8 cellular contexts compared by ENCODE assay signal in genomic region chr14:95495538-95496025, GRCh38. TPM values are rescaled to one million over a fixed set of nuclear protein-coding genes. Genes with fewer than 3 reads are reported as not detected.
DNase-seq lines count a peak whose midpoint lies in the region; ATAC-seq and TF ChIP-seq lines count a peak whose summit lies in the region.

No MANE protein-coding gene starts in this region.

- POLR2A ChIA-PET in GM10248 (lab: Yijun Ruan, JAX) (interaction anchor here (0.6 kb wide), 1 partner anchor 26 kb away, joined by 9 read pairs; no protein-coding TSS in a partner anchor), HEK293T (lab: Yijun Ruan, JAX) (no interaction called here)

- H4K20me1 ChIP-seq in hepatocyte (ENCODE audit: insufficient read depth, poor library complexity, severe bottlenecking) = no peaks in the 10 kb centered on the region

- H3K79me2 ChIP-seq in hepatocyte = no peaks in the 10 kb centered on the region

- TF ChIP-seq CTCF in GM10248 (IDR thresholded peaks at IDR 0.05; ENCODE audit: control extremely low read depth, extremely low read depth, low read depth, missing control alignments) (no peak), hepatocyte (IDR thresholded peaks at IDR 0.05; ENCODE audit: poor library complexity) (no peak), WERI-Rb-1 (IDR thresholded peaks at IDR 0.05; ENCODE audit: low read depth, low read length) (no peak)

- H2AFZ ChIP-seq in hepatocyte = no peak overlapping the region

- peaks cover 42 to 43% of the 10 kb centered on the region in 2 donors for H3K4me1 ChIP-seq in muscle layer of duodenum (ENCODE audit: control insufficient read depth in 1 of 2, insufficient read depth in 2 of 2, low read length in 2 of 2)
- H3K4me1 ChIP-seq in hepatocyte (ENCODE audit: insufficient read depth) = peaks cover 37% of the 10 kb centered on the region

- no peaks in the 10 kb centered on the region for H3K36me3 ChIP-seq in muscle layer of duodenum (ENCODE audit: control insufficient read depth in 1 of 2, insufficient read depth in 2 of 2, low read length in 2 of 2)
- H3K36me3 ChIP-seq in hepatocyte (replicated peaks; ENCODE audit: insufficient read depth, low read depth) = no peaks in the 10 kb centered on the region
- no peaks in the 10 kb centered on the region for H3K36me3 ChIP-seq in WERI-Rb-1

- no peak overlapping the region for H3K4me2 ChIP-seq in hepatocyte

- H3K27me3 ChIP-seq in muscle layer of duodenum (ENCODE audit: low read depth, low read length) (no peaks in the 10 kb centered on the region), hepatocyte (no peaks in the 10 kb centered on the region), WERI-Rb-1 (ENCODE audit: insufficient read depth, low read depth, severe bottlenecking) (no peaks in the 10 kb centered on the region)

- DNase-seq in GM10248 (ENCODE audit: extremely low spot score) (peak; percentile 82), hepatocyte (ENCODE audit: low spot score) (no peak), WERI-Rb-1 (no peak), HEK293T (ENCODE audit: extremely low spot score) (no peak)
- peak; percentile 58 for DNase-seq in activated T-cell treated with anti-CD3 and anti-CD28 coated beads, Interleukin-2, amount 50 U/mL, for 24 hours

- peaks cover 35% of the 10 kb centered on the region for H3K36me3 Mint-ChIP-seq in activated T-cell treated with anti-CD3 and anti-CD28 coated beads, Interleukin-2, amount 50 U/mL, for 24 hours (ENCODE audit: low read depth)

- CTCF ChIA-PET in GM10248 (lab: Yijun Ruan, JAX) = interaction anchor here (0.9 to 2.0 kb wide), 8 partner anchors 9 to 52 kb away, joined by 3 to 11 read pairs (median 8); no protein-coding TSS in a partner anchor
- CTCF ChIA-PET in HEK293T (lab: Yijun Ruan, JAX) = interaction anchor here (1.9 kb wide), 1 partner anchor 32 kb away, joined by 4 read pairs; no protein-coding TSS in a partner anchor

- 92% methylated on average over 8 of the region's 8 CpGs for WGBS in hepatocyte (ENCODE audit: low lambda C conversion rate, missing lambda C conversion rate)

- H3K27ac ChIP-seq in muscle layer of duodenum (ENCODE audit: low read length) (peak overlapping the region; percentile 40), hepatocyte (no peak overlapping the region), WERI-Rb-1 (no peak overlapping the region)

- no peaks in the 10 kb centered on the region for H3K27me3 Mint-ChIP-seq in activated T-cell treated with anti-CD3 and anti-CD28 coated beads, Interleukin-2, amount 50 U/mL, for 24 hours

- ATAC-seq in GM19452 (IDR thresholded peaks at IDR 0.05; ENCODE audit: unreplicated experiment) (peak; percentile 87), HG03442 (IDR thresholded peaks at IDR 0.05; ENCODE audit: unreplicated experiment) (peak; percentile 88)

- H3K27ac Mint-ChIP-seq in activated T-cell treated with anti-CD3 and anti-CD28 coated beads, Interleukin-2, amount 50 U/mL, for 24 hours = peak overlapping the region; percentile 88

- H3K9me2 ChIP-seq in hepatocyte (replicated peaks; ENCODE audit: insufficient read depth) = no peaks in the 10 kb centered on the region

- H3K9me3 ChIP-seq in muscle layer of duodenum (ENCODE audit: control insufficient read depth in 1 of 2, low read length in 2 of 2) (no peaks in the 10 kb centered on the region), hepatocyte (ENCODE audit: low read depth) (no peaks in the 10 kb centered on the region), WERI-Rb-1 (ENCODE audit: severe bottlenecking) (peaks cover 7% of the 10 kb centered on the region)

- H3K4me3 Mint-ChIP-seq in activated T-cell treated with anti-CD3 and anti-CD28 coated beads, Interleukin-2, amount 50 U/mL, for 24 hours = peak overlapping the region; percentile 32

- H3K4me3 ChIP-seq in muscle layer of duodenum (ENCODE audit: low read depth in 1 of 2, low read length in 2 of 2) (no peak overlapping the region), hepatocyte (no peak overlapping the region), WERI-Rb-1 (ENCODE audit: low read depth, low read length) (no peak overlapping the region)

- H3K4me1 Mint-ChIP-seq in activated T-cell treated with anti-CD3 and anti-CD28 coated beads, Interleukin-2, amount 50 U/mL, for 24 hours (ENCODE audit: low read depth) = peaks cover 62% of the 10 kb centered on the region

- H3K9me3 Mint-ChIP-seq in activated T-cell treated with anti-CD3 and anti-CD28 coated beads, Interleukin-2, amount 50 U/mL, for 24 hours = no peaks in the 10 kb centered on the region

TF ChIP-seq in HEK293T, 16 proteins besides CTCF, POLR2A, EP300 and RAD21:
- TF ChIP-seq L3MBTL2 (conservative IDR thresholded peaks at IDR 0.05) (no peak), TARDBP (IDR thresholded peaks at IDR 0.05) (no peak), FOXM1 (IDR thresholded peaks at IDR 0.05; ENCODE audit: borderline replicate concordance) (no peak)
TF ChIP-seq in HEK293T: peak in this region for 0.

RNA-seq across cellular contexts. Expression of gene SYNE3, which starts 20.9 kb away (rescaled TPM):
- total RNA-seq in hepatocyte = 2.0 and 2.4 TPM in 2 replicates
- polyA plus RNA-seq in hepatocyte = 0.16 and 1.3 TPM in 2 replicates

RNA-seq across cellular contexts. Expression of gene GLRX5, which starts 39.3 kb away (rescaled TPM):
- 50.0 and 63.5 TPM in 2 replicates for total RNA-seq in hepatocyte
- polyA plus RNA-seq in hepatocyte = 94.5 and 105 TPM in 2 replicates

Comparison
In these comparisons a context has a peak if more than half of its experiments do, and no peak if none do; other contexts are left out.
1. DNase-seq: peak in GM10248 (single experiment) and activated T-cell treated with anti-CD3 and anti-CD28 coated beads, Interleukin-2, amount 50 U/mL, for 24 hours (single experiment); none in hepatocyte (single experiment), WERI-Rb-1 (single experiment) and HEK293T (single experiment).